In genomic region chr4:116303736-116304188, GRCh38 we compare ENCODE assay signal across 30 cellular contexts.
DNase-seq lines count a peak whose midpoint lies in the region; ATAC-seq, FAIRE-seq and TF ChIP-seq lines count a peak whose summit lies in the region.
"Had no signal": no experiment of that assay in that cellular context is flagged by ENCODE, and none has a peak within 500 bp of the region (broad histone marks: within the 10 kb centered on the region; RNA-seq: fewer than 3 reads in every experiment).

No MANE protein-coding gene starts in this region.

- H3K36me3 ChIP-seq in right lobe of liver (no peaks in the 10 kb centered on the region), HepG2 (replicated peaks in 1 of 2; ENCODE audit: control insufficient read depth in 1 of 2, insufficient read depth in 2 of 2, low read length in 2 of 2) (no peaks in the 10 kb centered on the region), trophoblast cell (ENCODE audit: control insufficient read depth in 1 of 2, insufficient read depth in 2 of 2, low read length in 2 of 2) (no peaks in the 10 kb centered on the region)
- H3K36me3 ChIP-seq: BE2C; BLaER1; BLaER1 treated with 17β-estradiol and CSF1 and Interleukin-3, amounts not matched to agents 10 nM and 100 nM had no signal

- H3K23ac ChIP-seq in trophoblast cell (ENCODE audit: low read length), result no peak overlapping the region

- H3K9ac ChIP-seq in HepG2 (ENCODE audit: insufficient read depth, low read depth, low read length) (no peak overlapping the region), trophoblast cell (ENCODE audit: low read length) (no peak overlapping the region)
- H3K9ac ChIP-seq: BLaER1; BLaER1 treated with 17β-estradiol and CSF1 and Interleukin-3, amounts not matched to agents 10 nM and 100 nM had no signal

- intact Hi-C loops in right lobe of liver (cut with DNase I), result no loop called here
- intact Hi-C loops in HepG2 (cut with micrococcal nuclease; ENCODE audit: unreplicated experiment), result no loop called here

- no peak overlapping the region for H2BK12ac ChIP-seq in trophoblast cell (ENCODE audit: low read length)

- BruUV-seq in HepG2 (replicated peaks; lab: Mats Ljungman, UMichigan), result no TSS peak

- no peaks in the 10 kb centered on the region for H4K20me1 ChIP-seq in HepG2 (ENCODE audit: insufficient read depth, low read length)
- H4K20me1 ChIP-seq: BLaER1; BLaER1 treated with 17β-estradiol and CSF1 and Interleukin-3, amounts not matched to agents 10 nM and 100 nM had no signal

- in situ Hi-C loops in HepG2 (cut with HindIII; ENCODE audit: extremely low pct_ligation_motif_present, low pct_unique_long_range_greater_than_20kb), result no loop called here

- peaks cover 0 to 11% (median 0%) of the 10 kb centered on the region in 4 donors for H3K4me1 ChIP-seq in right lobe of liver
- no peaks in the 10 kb centered on the region for H3K4me1 ChIP-seq in HepG2 (ENCODE audit: insufficient read depth, low read length)
- no peaks in the 10 kb centered on the region for H3K4me1 ChIP-seq in trophoblast cell (ENCODE audit: control insufficient read depth in 1 of 2, insufficient read depth in 2 of 2, low read length in 2 of 2)
- H3K4me1 ChIP-seq: A549; BE2C; BLaER1; BLaER1 treated with 17β-estradiol and CSF1 and Interleukin-3, amounts not matched to agents 10 nM and 100 nM; Caco-2 had no signal

- DNase-seq in right lobe of liver (no peak), HepG2 (ENCODE audit: low spot score) (no peak), left lobe of liver (ENCODE audit: low spot score) (no peak), trophoblast cell (no peak)
- DNase-seq: 8988T; ACHN; AML-193; BE2C; C1 segment of cervical spinal cord; Caco-2; Calu3; CD4-positive, alpha-beta memory T cell; CD4-positive, alpha-beta T cell; CD4-positive, CD25-positive, alpha-beta regulatory T cell; CD8-positive, alpha-beta T cell; COR-L47; DMS 273 treated with DMSO at 0.1 percent for 48 hours; DMS153; DMS53; DMS79; DMS79 treated with DMSO at 0.1 percent for 48 hours; DND-41; EL had no signal

- TF ChIP-seq RAD21 in HepG2 (CRISPR knock-in tag; IDR thresholded peaks at IDR 0.05), result no peak

- no peaks in the 10 kb centered on the region for H3K27me3 ChIP-seq in right lobe of liver
- H3K27me3 ChIP-seq in HepG2 (ENCODE audit: control insufficient read depth in 1 of 2, insufficient read depth in 2 of 2, low read length in 2 of 2), result no peaks in the 10 kb centered on the region
- H3K27me3 ChIP-seq in trophoblast cell (ENCODE audit: insufficient read depth, low read length), result no peaks in the 10 kb centered on the region
- H3K27me3 ChIP-seq: BE2C; BLaER1; BLaER1 treated with 17β-estradiol and CSF1 and Interleukin-3, amounts not matched to agents 10 nM and 100 nM had no signal

- no peaks in the 10 kb centered on the region for H3K79me1 ChIP-seq in trophoblast cell (ENCODE audit: low read length)

- no peak overlapping the region for H4K12ac ChIP-seq in trophoblast cell (ENCODE audit: low read depth, low read length)

- TF ChIP-seq EP300 in HepG2 (IDR thresholded peaks at IDR 0.05; ENCODE audit: low read depth in 2 of 2, low read length in 2 of 2), result no peak
- no peak for TF ChIP-seq EP300 in HepG2 (CRISPR knock-in tag; IDR thresholded peaks at IDR 0.05; ENCODE audit: borderline replicate concordance)

- no peak overlapping the region for H3K4ac ChIP-seq in trophoblast cell (ENCODE audit: low read depth, low read length)

- H3K4me2 ChIP-seq in HepG2 (ENCODE audit: low read depth, low read length), result no peak overlapping the region
- H3K4me2 ChIP-seq in trophoblast cell (ENCODE audit: low read length), result no peak overlapping the region
- H3K4me2 ChIP-seq: A549; BLaER1; BLaER1 treated with 17β-estradiol and CSF1 and Interleukin-3, amounts not matched to agents 10 nM and 100 nM had no signal

- H3K79me2 ChIP-seq in HepG2 (ENCODE audit: insufficient read depth, low read length) (no peaks in the 10 kb centered on the region), trophoblast cell (ENCODE audit: control insufficient read depth, insufficient read depth, low read length, poor library complexity) (no peaks in the 10 kb centered on the region)

- no peak for FAIRE-seq in HepG2 (lab: Jason Lieb, UNC)
- FAIRE-seq: A204.1, A549, D721Med had no signal

- no peak overlapping the region for H2BK120ac ChIP-seq in trophoblast cell (ENCODE audit: insufficient read depth, low read length, poor library complexity)

- ATAC-seq in right lobe of liver (peak; percentile 22 to 57 (median 43)), HepG2 (no peak), left lobe of liver (peak; percentile 57)
- ATAC-seq: A549; CD8-positive, alpha-beta T cell had no signal

- no peak overlapping the region for H2AFZ ChIP-seq in HepG2 (ENCODE audit: low read length)
- no peak overlapping the region for H2AFZ ChIP-seq in trophoblast cell (ENCODE audit: insufficient read depth, low read length, poor library complexity)

- TF ChIP-seq POLR2A in right lobe of liver (IDR thresholded peaks at IDR 0.05) (no peak), HepG2 (IDR thresholded peaks at IDR 0.05; ENCODE audit: insufficient read depth in 1 of 2, low read depth in 2 of 2, low read length in 2 of 2) (no peak)

- H2AK5ac ChIP-seq in trophoblast cell (ENCODE audit: low read length), result no peak overlapping the region

- CTCF ChIA-PET in HepG2 (lab: Yijun Ruan, JAX; ENCODE audit: low intra/inter-chr PET ratio, low total read pairs), result no interaction called here

- H3K9me3 ChIP-seq in right lobe of liver (no peaks in the 10 kb centered on the region), HepG2 (ENCODE audit: low read length) (no peaks in the 10 kb centered on the region), trophoblast cell (ENCODE audit: insufficient read depth, low read depth, low read length) (peaks cover 2% of the 10 kb centered on the region)
- H3K9me3 ChIP-seq: A549; BE2C; BLaER1; BLaER1 treated with 17β-estradiol and CSF1 and Interleukin-3, amounts not matched to agents 10 nM and 100 nM; Caco-2 had no signal

- POLR2A ChIA-PET in HepG2 (lab: Yijun Ruan, JAX), result no interaction called here

- no peak overlapping the region for H4K91ac ChIP-seq in trophoblast cell (ENCODE audit: low read depth, low read length)

- H3K14ac ChIP-seq in trophoblast cell (ENCODE audit: low read length), result no peak overlapping the region

- H3K27ac ChIP-seq in right lobe of liver (no peak overlapping the region), HepG2 (ENCODE audit: extremely low read length, insufficient read depth, low read length) (no peak overlapping the region), trophoblast cell (ENCODE audit: low read depth, low read length) (no peak overlapping the region)
- H3K27ac ChIP-seq: 22Rv1; A549; BLaER1; BLaER1 treated with 17β-estradiol and CSF1 and Interleukin-3, amounts not matched to agents 10 nM and 100 nM; C4-2B had no signal

- 33% methylated on average over 1 of the region's 1 CpG for WGBS in right lobe of liver (ENCODE audit: insufficient coverage, low coverage, low lambda C conversion rate, missing lambda C conversion rate)
- 0% methylated on average over 1 of the region's 1 CpG for WGBS in HepG2 (ENCODE audit: low lambda C conversion rate)
- WGBS in trophoblast cell (ENCODE audit: extremely low coverage, insufficient coverage, insufficient read length), result no CpG with 5 or more reads among the region's 1 CpG

- TF ChIP-seq CTCF in right lobe of liver (IDR thresholded peaks at IDR 0.05), result no peak
- TF ChIP-seq CTCF in HepG2 (CRISPR knock-in tag; IDR thresholded peaks at IDR 0.05), result no peak

- H4K8ac ChIP-seq in trophoblast cell (ENCODE audit: low read depth, low read length), result no peak overlapping the region

- no peak overlapping the region for H3K4me3 ChIP-seq in right lobe of liver
- H3K4me3 ChIP-seq in HepG2 (replicated peaks in 1 of 3; ENCODE audit: insufficient read depth in 1 of 3, low read depth in 2 of 3, low read length in 3 of 3), result no peak overlapping the region
- no peak overlapping the region for H3K4me3 ChIP-seq in trophoblast cell (ENCODE audit: low read depth, low read length)
- H3K4me3 ChIP-seq: A549; BLaER1; BLaER1 treated with 17β-estradiol and CSF1 and Interleukin-3, amounts not matched to agents 10 nM and 100 nM had no signal

- H2BK5ac ChIP-seq in trophoblast cell (ENCODE audit: low read depth, low read length, poor library complexity), result no peak overlapping the region

- H3K18ac ChIP-seq in trophoblast cell (ENCODE audit: low read length), result no peak overlapping the region

TF ChIP-seq in HepG2, 621 proteins besides CTCF, POLR2A, EP300 and RAD21:
- no peak for TF ChIP-seq RARG (CRISPR knock-in tag; IDR thresholded peaks at IDR 0.05; ENCODE audit: low read depth)
- TF ChIP-seq EED (CRISPR knock-in tag; IDR thresholded peaks at IDR 0.05), result no peak
- TF ChIP-seq ZBTB8A (CRISPR knock-in tag; IDR thresholded peaks at IDR 0.05; ENCODE audit: borderline replicate concordance, low read depth), result no peak
- no peak for TF ChIP-seq THAP8 (CRISPR knock-in tag; IDR thresholded peaks at IDR 0.05; ENCODE audit: borderline replicate concordance)
- no peak for TF ChIP-seq ZFP90 (CRISPR knock-in tag; IDR thresholded peaks at IDR 0.05; ENCODE audit: borderline replicate concordance)
- TF ChIP-seq SIN3B (IDR thresholded peaks at IDR 0.05; ENCODE audit: low read length), result no peak
- TF ChIP-seq, protein P1, sequence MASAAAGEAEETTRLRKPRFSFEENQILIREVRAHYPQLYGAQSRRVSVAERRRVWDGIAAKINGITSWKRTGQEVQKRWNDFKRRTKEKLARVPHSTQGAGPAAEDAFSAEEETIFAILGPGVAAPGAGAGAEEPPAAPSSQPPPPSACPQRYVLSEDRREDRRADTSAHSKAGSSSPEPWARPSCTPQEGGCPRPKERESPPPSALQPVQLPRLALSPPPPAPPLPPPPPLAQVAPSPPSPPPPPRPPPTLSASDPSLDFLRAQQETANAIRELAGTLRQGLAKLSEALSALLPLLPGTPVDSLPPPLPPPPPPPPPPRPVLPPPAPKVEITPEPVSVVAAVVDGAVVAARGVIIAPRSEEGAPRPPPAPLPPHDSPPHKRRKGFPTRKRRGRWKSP (CRISPR knock-in tag; IDR thresholded peaks at IDR 0.05), result no peak
- TF ChIP-seq FOXK2 (IDR thresholded peaks at IDR 0.05), result no peak
- no peak for TF ChIP-seq ZNF263 (CRISPR knock-in tag; IDR thresholded peaks at IDR 0.05)
- TF ChIP-seq ZMYM4 (CRISPR knock-in tag; IDR thresholded peaks at IDR 0.05), result no peak
- TF ChIP-seq ZNF563 (CRISPR knock-in tag; IDR thresholded peaks at IDR 0.05), result no peak
